ENCODE assay signal across 8 cellular contexts in the genomic region with DNA sequence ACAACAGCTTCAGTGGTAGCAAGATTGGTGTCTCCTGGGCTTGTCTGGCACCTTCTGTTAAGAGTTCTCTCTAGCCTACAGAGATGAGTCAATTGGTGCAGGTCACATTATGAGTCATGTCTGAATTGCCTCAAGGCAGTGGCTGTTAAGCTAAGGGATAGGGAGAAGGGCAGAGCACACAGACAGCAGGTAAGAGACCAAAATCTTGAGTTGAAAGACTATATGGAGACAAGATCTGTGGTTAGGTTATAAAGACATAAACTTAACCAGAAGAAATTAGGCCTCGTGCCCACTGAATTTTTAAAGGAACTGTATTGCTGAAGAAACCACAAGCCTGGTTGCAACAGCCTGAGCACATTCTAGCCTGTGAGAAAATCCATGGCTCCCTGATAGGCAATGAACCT. TPM values are rescaled to one million over a fixed set of nuclear protein-coding genes. Genes with fewer than 3 reads are reported as not detected.
DNase-seq lines count a peak whose midpoint lies in the region; ATAC-seq lines count a peak whose summit lies in the region.

No MANE protein-coding gene starts in this region.

- peak; percentile 57 for DNase-seq in NK-92 treated with Interleukin-12 subunit alpha and Interleukin-12 subunit beta, amount 100 ng/mL, for 24 hours (lab: John Stamatoyannopoulos, UW)
- no peak for DNase-seq in NK-92 (lab: John Stamatoyannopoulos, UW; ENCODE audit: unreplicated experiment)
- DNase-seq in NOMO-1 (lab: John Stamatoyannopoulos, UW; ENCODE audit: unreplicated experiment in 2 of 2), result peak; percentile 79 to 85
- peak; percentile 70 for DNase-seq in astrocyte of the hippocampus (ENCODE audit: low read depth, low spot score)
- peak; percentile 7 for DNase-seq in stimulated activated CD4-positive, alpha-beta T cell treated with anti-CD3 and anti-CD28 coated beads, Interleukin-4, amount 100 ng/mL, for 1 hour
- DNase-seq in occipital lobe (lab: John Stamatoyannopoulos, UW), result no peak
- no peak for DNase-seq in substantia nigra (lab: John Stamatoyannopoulos, UW)

- H3K27ac ChIP-seq in substantia nigra (ENCODE audit: low read depth, low read length, poor library complexity, severe bottlenecking), result no peak overlapping the region

- peak; percentile 99 for ATAC-seq in HG02798 (IDR thresholded peaks at IDR 0.05; ENCODE audit: poor library complexity, unreplicated experiment)

RNA-seq across cellular contexts. Expression of gene KPNA1, which starts 19.2 kb away (rescaled TPM):
- 49.0 TPM for total RNA-seq in occipital lobe

RNA-seq across cellular contexts. Expression of gene PARP9, which starts 30.2 kb away (rescaled TPM):
- 6.1 TPM for total RNA-seq in occipital lobe

RNA-seq across cellular contexts. Expression of gene DTX3L, which starts 30.2 kb away (rescaled TPM):
- total RNA-seq in occipital lobe, result 4.5 TPM

RNA-seq across cellular contexts. Expression of gene PARP15, which starts 43.5 kb away (rescaled TPM):
- not detected for total RNA-seq in occipital lobe

Comparison
In these comparisons a context has a peak if more than half of its experiments do, and no peak if none do; other contexts are left out.
1. DNase-seq: peak in NK-92 treated with Interleukin-12 subunit alpha and Interleukin-12 subunit beta, amount 100 ng/mL, for 24 hours (single experiment), NOMO-1 (2 of 2), astrocyte of the hippocampus (single experiment) and stimulated activated CD4-positive, alpha-beta T cell treated with anti-CD3 and anti-CD28 coated beads, Interleukin-4, amount 100 ng/mL, for 1 hour (single experiment); none in NK-92 (single experiment), occipital lobe (single experiment) and substantia nigra (0 of 49).